Comparison of ENCODE assay signal across 8 cellular contexts in genomic region chr12:56688846-56689113, GRCh38. TPM values are rescaled to one million over a fixed set of nuclear protein-coding genes. Genes with fewer than 3 reads are reported as not detected.
DNase-seq lines count a peak whose midpoint lies in the region; ATAC-seq and TF ChIP-seq lines count a peak whose summit lies in the region.

No MANE protein-coding gene starts in this region.

- H3K4me1 Mint-ChIP-seq in T-helper 2 cell treated with Interferon-gamma antibody and Interleukin-4, amounts not matched to agents 5 μg/mL and 100 μg/mL, for 36 hours (ENCODE audit: low read depth): peaks cover 21% of the 10 kb centered on the region
- peaks cover 16% of the 10 kb centered on the region for H3K4me1 Mint-ChIP-seq in activated naive CD8-positive, alpha-beta T cell treated with anti-CD3 and anti-CD28 coated beads for 36 hours
- peaks cover 40 to 44% of the 10 kb centered on the region in 2 donors for H3K4me1 Mint-ChIP-seq in immature natural killer cell

- ATAC-seq in thoracic aorta (ENCODE audit: insufficient number of reproducible peaks, low FRiP score, low read depth) (no peak), HG02981 (IDR thresholded peaks at IDR 0.05; ENCODE audit: unreplicated experiment) (no peak)

- H3K36me3 ChIP-seq in thoracic aorta: no peaks in the 10 kb centered on the region

- H3K4me3 ChIP-seq in thoracic aorta: peak overlapping the region; percentile 92

- peak overlapping the region; percentile 100 for H3K27ac Mint-ChIP-seq in T-helper 2 cell treated with Interferon-gamma antibody and Interleukin-4, amounts not matched to agents 5 μg/mL and 100 μg/mL, for 36 hours
- peak overlapping the region; percentile 100 for H3K27ac Mint-ChIP-seq in activated naive CD8-positive, alpha-beta T cell treated with anti-CD3 and anti-CD28 coated beads for 36 hours
- H3K27ac Mint-ChIP-seq in immature natural killer cell: peak overlapping the region; percentile 96 to 100 (median 99)

- no peak for DNase-seq in T-helper 2 cell treated with Interferon-gamma antibody and Interleukin-4, amounts not matched to agents 5 μg/mL and 100 μg/mL, for 36 hours (ENCODE audit: low spot score)
- DNase-seq in T-helper 2 cell: no peak
- DNase-seq in activated naive CD8-positive, alpha-beta T cell treated with anti-CD3 and anti-CD28 coated beads for 36 hours: no peak
- DNase-seq in immature natural killer cell: no peak
- no peak for DNase-seq in thoracic aorta (ENCODE audit: low spot score)
- no peak for DNase-seq in NCI-H345 (lab: John Stamatoyannopoulos, UW)
- no peak for DNase-seq in activated effector memory CD4-positive, alpha-beta T cell treated with Interleukin-2 at 50 U/mL for 16 hours

- H3K27ac ChIP-seq in thoracic aorta: peak overlapping the region; percentile 92 to 100

- no peaks in the 10 kb centered on the region for H3K9me3 ChIP-seq in thoracic aorta

- H3K27me3 ChIP-seq in thoracic aorta (replicated peaks; ENCODE audit: insufficient read depth): no peaks in the 10 kb centered on the region

- no peaks in the 10 kb centered on the region for H3K27me3 Mint-ChIP-seq in T-helper 2 cell treated with Interferon-gamma antibody and Interleukin-4, amounts not matched to agents 5 μg/mL and 100 μg/mL, for 36 hours (ENCODE audit: low read depth)
- no peaks in the 10 kb centered on the region for H3K27me3 Mint-ChIP-seq in activated naive CD8-positive, alpha-beta T cell treated with anti-CD3 and anti-CD28 coated beads for 36 hours
- peaks cover 9 to 31% (median 29%) of the 10 kb centered on the region in 3 donors for H3K27me3 Mint-ChIP-seq in immature natural killer cell (ENCODE audit: low read depth in 3 of 3)

- peaks cover 32% of the 10 kb centered on the region for H3K36me3 Mint-ChIP-seq in T-helper 2 cell treated with Interferon-gamma antibody and Interleukin-4, amounts not matched to agents 5 μg/mL and 100 μg/mL, for 36 hours (ENCODE audit: low read depth)
- H3K36me3 Mint-ChIP-seq in activated naive CD8-positive, alpha-beta T cell treated with anti-CD3 and anti-CD28 coated beads for 36 hours: peaks cover 40% of the 10 kb centered on the region
- H3K36me3 Mint-ChIP-seq in immature natural killer cell: peaks cover 3 to 4% (median 4%) of the 10 kb centered on the region in 3 donors

- no peaks in the 10 kb centered on the region for H3K9me3 Mint-ChIP-seq in T-helper 2 cell treated with Interferon-gamma antibody and Interleukin-4, amounts not matched to agents 5 μg/mL and 100 μg/mL, for 36 hours
- peaks cover 2% of the 10 kb centered on the region for H3K9me3 Mint-ChIP-seq in activated naive CD8-positive, alpha-beta T cell treated with anti-CD3 and anti-CD28 coated beads for 36 hours
- H3K9me3 Mint-ChIP-seq in immature natural killer cell: no peaks in the 10 kb centered on the region

- TF ChIP-seq CTCF in thoracic aorta (IDR thresholded peaks at IDR 0.05): no peak

- peaks cover 15 to 33% of the 10 kb centered on the region in 2 donors for H3K4me1 ChIP-seq in thoracic aorta (ENCODE audit: control insufficient read depth in 1 of 2, low read depth in 2 of 2)

- H3K4me3 Mint-ChIP-seq in T-helper 2 cell treated with Interferon-gamma antibody and Interleukin-4, amounts not matched to agents 5 μg/mL and 100 μg/mL, for 36 hours: peak overlapping the region; percentile 100
- peak overlapping the region; percentile 100 for H3K4me3 Mint-ChIP-seq in activated naive CD8-positive, alpha-beta T cell treated with anti-CD3 and anti-CD28 coated beads for 36 hours
- H3K4me3 Mint-ChIP-seq in immature natural killer cell: peak overlapping the region; percentile 98 to 100 (median 99)

RNA-seq across cellular contexts. Expression of gene PTGES3, which starts 0.7 kb away (rescaled TPM):
- 100 to 1,000 TPM; 402 to 403 TPM for total RNA-seq in activated naive CD8-positive, alpha-beta T cell treated with anti-CD3 and anti-CD28 coated beads for 36 hours
- 100 to 1,000 TPM; 175 to 222 (median 180) TPM for polyA plus RNA-seq in immature natural killer cell
- total RNA-seq in thoracic aorta: 10 to 100 TPM; 70.4 to 97.6 TPM

RNA-seq across cellular contexts. Expression of gene NACA, which starts 36.3 kb away (rescaled TPM):
- total RNA-seq in activated naive CD8-positive, alpha-beta T cell treated with anti-CD3 and anti-CD28 coated beads for 36 hours: 1,000 to 10,000 TPM; 1,112 to 1,149 TPM
- 100 to 1,000 TPM; 662 to 819 (median 747) TPM for polyA plus RNA-seq in immature natural killer cell
- 100 to 1,000 TPM; 509 to 657 TPM for total RNA-seq in thoracic aorta

RNA-seq across cellular contexts. Expression of gene ATP5F1B, which starts 43.0 kb away (rescaled TPM):
- total RNA-seq in activated naive CD8-positive, alpha-beta T cell treated with anti-CD3 and anti-CD28 coated beads for 36 hours: 1,000 to 10,000 TPM in 1 of 2 experiments, 100 to 1,000 TPM in 1; 996 to 1,010 TPM
- polyA plus RNA-seq in immature natural killer cell: 1,000 to 10,000 TPM in 1 of 3 donors, 100 to 1,000 TPM in 2; 795 to 1,475 (median 867) TPM
- 100 to 1,000 TPM; 198 to 226 TPM for total RNA-seq in thoracic aorta

RNA-seq across cellular contexts. Expression of gene BAZ2A, which starts 58.7 kb away (rescaled TPM):
- 10 to 100 TPM; 65.4 to 65.8 TPM for total RNA-seq in activated naive CD8-positive, alpha-beta T cell treated with anti-CD3 and anti-CD28 coated beads for 36 hours
- polyA plus RNA-seq in immature natural killer cell: 10 to 100 TPM in 2 of 3 donors, 1 to 10 TPM in 1; 6.5 to 37.5 (median 11.9) TPM
- total RNA-seq in thoracic aorta: 100 to 1,000 TPM in 1 of 2 donors, 10 to 100 TPM in 1; 84.5 to 172 TPM

Comparison
In these comparisons a context has a peak if more than half of its experiments do, and no peak if none do; other contexts are left out.
1. RNA of gene PTGES3, which starts 0.7 kb away (total RNA-seq): 402 to 403 TPM in activated naive CD8-positive, alpha-beta T cell treated with anti-CD3 and anti-CD28 coated beads for 36 hours; 70.4 to 97.6 TPM in thoracic aorta; every median in the first group is over 4 times any median in the second.
2. RNA of gene ATP5F1B, which starts 43.0 kb away (total RNA-seq): 996 to 1,010 TPM in activated naive CD8-positive, alpha-beta T cell treated with anti-CD3 and anti-CD28 coated beads for 36 hours; 198 to 226 TPM in thoracic aorta; every median in the first group is over 4 times any median in the second.
3. Peak in every context shown above with its lines, with median percentiles within 50 percentile points of each other: H3K27ac Mint-ChIP-seq and H3K4me3 Mint-ChIP-seq.